ENCODE assay signal across 8 cellular contexts in the genomic region with DNA sequence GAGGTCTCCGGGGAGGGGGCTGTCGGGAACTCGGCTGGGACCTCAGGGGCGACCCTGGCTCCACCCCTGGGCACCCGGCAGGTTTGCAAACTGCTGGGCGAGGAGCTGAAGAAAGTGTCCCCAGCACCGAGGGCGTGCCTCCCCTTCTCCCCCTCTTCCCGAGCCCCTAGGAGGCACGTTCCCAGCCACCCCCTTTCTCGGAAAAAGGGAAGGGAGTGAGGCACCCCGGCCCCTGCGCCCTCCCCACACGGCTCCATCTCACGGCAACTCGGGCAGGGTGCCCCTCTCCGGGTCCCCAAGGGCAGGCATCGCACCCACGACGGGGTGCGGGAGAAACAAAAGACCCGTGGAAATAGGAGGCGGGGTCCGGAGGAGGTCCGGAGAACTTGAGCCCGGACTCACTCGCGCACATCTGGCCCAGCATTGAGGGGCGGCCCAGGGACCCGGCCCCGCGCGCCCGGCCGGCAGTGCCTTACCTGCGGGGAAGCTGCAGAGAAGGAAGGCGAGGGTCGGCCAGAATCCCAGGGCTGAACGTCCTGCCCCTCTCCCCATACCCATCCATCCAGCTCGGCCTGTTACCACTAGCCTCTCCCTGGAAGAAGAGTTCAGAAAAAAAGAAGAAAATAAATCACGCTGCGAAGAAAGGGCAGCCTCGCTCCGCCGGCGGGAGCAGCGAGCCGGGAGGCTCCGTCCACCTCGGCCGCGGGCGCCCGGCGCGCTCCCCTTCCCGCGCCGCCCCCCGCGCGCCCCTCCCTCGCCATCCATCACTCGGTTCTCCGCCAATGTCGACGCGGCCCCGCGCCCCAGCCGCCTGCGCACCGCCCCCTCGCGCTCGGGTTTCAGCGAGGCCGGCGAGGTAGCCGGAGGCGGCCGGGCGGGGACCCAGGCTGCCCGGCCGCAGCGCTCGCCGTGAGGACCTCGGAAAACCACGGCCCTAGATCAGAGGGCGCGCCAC. TPM values are rescaled to one million over a fixed set of nuclear protein-coding genes. Genes with fewer than 3 reads are reported as not detected.
DNase-seq lines count a peak whose midpoint lies in the region; ATAC-seq and TF ChIP-seq lines count a peak whose summit lies in the region.

No MANE protein-coding gene starts in this region.

- peaks cover 15 to 24% (median 23%) of the 10 kb centered on the region in 3 donors for H3K4me1 Mint-ChIP-seq in CD8-positive, alpha-beta memory T cell
- H3K4me1 Mint-ChIP-seq in activated naive CD8-positive, alpha-beta T cell treated with anti-CD3 and anti-CD28 coated beads, Interleukin-2, amount 10 ng/mL, durations not matched to agents 7 days and 5 days: peaks cover 9% of the 10 kb centered on the region
- H3K4me1 Mint-ChIP-seq in osteocyte (ENCODE audit: unreplicated experiment): peaks cover 38% of the 10 kb centered on the region

- peak overlapping the region; percentile 53 to 87 (median 76) for H3K4me3 Mint-ChIP-seq in CD8-positive, alpha-beta memory T cell
- H3K4me3 Mint-ChIP-seq in activated naive CD8-positive, alpha-beta T cell treated with anti-CD3 and anti-CD28 coated beads, Interleukin-2, amount 10 ng/mL, durations not matched to agents 7 days and 5 days: peak overlapping the region; percentile 90
- H3K4me3 Mint-ChIP-seq in osteocyte (ENCODE audit: unreplicated experiment): peak overlapping the region; percentile 87

- H3K9me3 ChIP-seq in CD8-positive, alpha-beta memory T cell (ENCODE audit: low read length): no peaks in the 10 kb centered on the region
- no peaks in the 10 kb centered on the region for H3K9me3 ChIP-seq in heart right ventricle

- 0% methylated on average over 57 to 92 of the region's 92 CpGs for WGBS in heart right ventricle, 2 donors

- H3K27me3 Mint-ChIP-seq in CD8-positive, alpha-beta memory T cell: peaks cover 38 to 68% of the 10 kb centered on the region in 2 donors
- peaks cover 60% of the 10 kb centered on the region for H3K27me3 Mint-ChIP-seq in activated naive CD8-positive, alpha-beta T cell treated with anti-CD3 and anti-CD28 coated beads, Interleukin-2, amount 10 ng/mL, durations not matched to agents 7 days and 5 days
- peaks cover 27% of the 10 kb centered on the region for H3K27me3 Mint-ChIP-seq in osteocyte (ENCODE audit: unreplicated experiment)

- no peak for DNase-seq in CD8-positive, alpha-beta memory T cell
- DNase-seq in LHCN-M2 (ENCODE audit: low read depth) (peak; percentile 29), heart right ventricle (peak; percentile 83 to 88), osteocyte (ENCODE audit: extremely low spot score, unreplicated experiment) (peak; percentile 93), NCI-H774 (lab: John Stamatoyannopoulos, UW) (no peak), SHP77 treated with DMSO at 0.1 percent for 48 hours (lab: John Stamatoyannopoulos, UW) (no peak)
- no peak for DNase-seq in activated naive CD8-positive, alpha-beta T cell treated with anti-CD3 and anti-CD28 coated beads, Interleukin-2, amount 10 ng/mL, durations not matched to agents 7 days and 5 days

- peak in 5 of 9 donors; percentile 7 to 37 (median 12) for TF ChIP-seq CTCF in heart right ventricle (IDR thresholded peaks at IDR 0.05)
- TF ChIP-seq CTCF in osteocyte (IDR thresholded peaks at IDR 0.05): no peak

- H3K27me3 ChIP-seq in CD8-positive, alpha-beta memory T cell (ENCODE audit: insufficient read depth, low read length, poor library complexity, severe bottlenecking): peaks cover 19% of the 10 kb centered on the region
- peaks cover 0 to 55% (median 9%) of the 10 kb centered on the region in 7 donors for H3K27me3 ChIP-seq in heart right ventricle

- POLR2A ChIA-PET in CD8-positive, alpha-beta memory T cell (lab: Charles Lee): no interaction called here
- POLR2A ChIA-PET in activated naive CD8-positive, alpha-beta T cell treated with anti-CD3 and anti-CD28 coated beads, Interleukin-2, amount 10 ng/mL, durations not matched to agents 7 days and 5 days (lab: Charles Lee): interaction anchor here (0.6 kb wide), 1 partner anchor 217 kb away, joined by 3 read pairs; no protein-coding TSS in a partner anchor

- CTCF ChIA-PET in CD8-positive, alpha-beta memory T cell (lab: Charles Lee): interaction anchor here (1.5 to 2.2 kb wide), 3 partner anchors 15 to 42 kb away, joined by 3 to 7 read pairs (median 5); partner anchors contain the start of gene RGMA

- H3K36me3 Mint-ChIP-seq in CD8-positive, alpha-beta memory T cell: no peaks in the 10 kb centered on the region
- no peaks in the 10 kb centered on the region for H3K36me3 Mint-ChIP-seq in activated naive CD8-positive, alpha-beta T cell treated with anti-CD3 and anti-CD28 coated beads, Interleukin-2, amount 10 ng/mL, durations not matched to agents 7 days and 5 days
- no peaks in the 10 kb centered on the region for H3K36me3 Mint-ChIP-seq in osteocyte (ENCODE audit: unreplicated experiment)

- no peak overlapping the region for H3K27ac ChIP-seq in CD8-positive, alpha-beta memory T cell (ENCODE audit: low read depth, low read length)
- peak overlapping the region; percentile 58 to 89 (median 82) for H3K27ac ChIP-seq in heart right ventricle

- H3K9me3 Mint-ChIP-seq in CD8-positive, alpha-beta memory T cell: no peaks in the 10 kb centered on the region
- no peaks in the 10 kb centered on the region for H3K9me3 Mint-ChIP-seq in activated naive CD8-positive, alpha-beta T cell treated with anti-CD3 and anti-CD28 coated beads, Interleukin-2, amount 10 ng/mL, durations not matched to agents 7 days and 5 days
- no peaks in the 10 kb centered on the region for H3K9me3 Mint-ChIP-seq in osteocyte (ENCODE audit: unreplicated experiment)

- H3K4me1 ChIP-seq in CD8-positive, alpha-beta memory T cell (ENCODE audit: insufficient read depth, low read length): peaks cover 8% of the 10 kb centered on the region
- H3K4me1 ChIP-seq in heart right ventricle: peaks cover 0 to 54% (median 19%) of the 10 kb centered on the region in 9 donors

- intact Hi-C loops in heart right ventricle (cut with DNase I): loop anchor here in 1 of 10 donors (10.0 kb wide), 1 partner anchor 912 kb away; no protein-coding TSS in a partner anchor

- ATAC-seq in activated naive CD8-positive, alpha-beta T cell treated with anti-CD3 and anti-CD28 coated beads, Interleukin-2, amount 10 ng/mL, durations not matched to agents 7 days and 5 days (ENCODE audit: low read depth): peak; percentile 59
- ATAC-seq in heart right ventricle (peak; percentile 79 to 94 (median 93)), HG03159 (IDR thresholded peaks at IDR 0.05; ENCODE audit: unreplicated experiment) (no peak)

- no peaks in the 10 kb centered on the region for H3K36me3 ChIP-seq in CD8-positive, alpha-beta memory T cell (ENCODE audit: insufficient read depth, low read length)
- no peaks in the 10 kb centered on the region for H3K36me3 ChIP-seq in heart right ventricle

- peak overlapping the region in 3 of 8 donors; percentile 9 to 91 (median 48) for H3K27ac Mint-ChIP-seq in CD8-positive, alpha-beta memory T cell
- no peak overlapping the region for H3K27ac Mint-ChIP-seq in activated naive CD8-positive, alpha-beta T cell treated with anti-CD3 and anti-CD28 coated beads, Interleukin-2, amount 10 ng/mL, durations not matched to agents 7 days and 5 days
- H3K27ac Mint-ChIP-seq in osteocyte (ENCODE audit: unreplicated experiment): peak overlapping the region; percentile 68

- H3K4me3 ChIP-seq in CD8-positive, alpha-beta memory T cell (ENCODE audit: low read length): no peak overlapping the region
- peak overlapping the region; percentile 55 to 84 (median 72) for H3K4me3 ChIP-seq in heart right ventricle

RNA-seq across cellular contexts. Expression of gene RGMA, which starts 16.3 kb away (rescaled TPM):
- total RNA-seq in CD8-positive, alpha-beta memory T cell: under 1 TPM; 0.20 TPM
- not detected for polyA plus RNA-seq in CD8-positive, alpha-beta memory T cell
- total RNA-seq in LHCN-M2 (2014; rRNA removed) (1.7 TPM in 1 of 2 replicates, not detected in the other), heart right ventricle (10 to 100 TPM in 5 of 10 donors, 1 to 10 TPM in 5; 4.9 to 33.8 (median 10.9) TPM), osteocyte (12.4 and 13.7 TPM in 2 replicates)
- 0.02 TPM for polyA plus RNA-seq in LHCN-M2 (2012)
- under 1 TPM in 1 of 2 experiments, not detected in 1; 0.30 TPM for total RNA-seq in activated naive CD8-positive, alpha-beta T cell treated with anti-CD3 and anti-CD28 coated beads, Interleukin-2, amount 10 ng/mL, durations not matched to agents 7 days and 5 days
- 10 to 100 TPM in 1 of 2 donors, 1 to 10 TPM in 1; 7.3 to 11.9 TPM for polyA plus RNA-seq in heart right ventricle

Comparison
In these comparisons a context has a peak if more than half of its experiments do, and no peak if none do; other contexts are left out.
1. DNase-seq: peak in LHCN-M2 (single experiment), heart right ventricle (2 of 2) and osteocyte (single experiment); none in CD8-positive, alpha-beta memory T cell (0 of 5), activated naive CD8-positive, alpha-beta T cell treated with anti-CD3 and anti-CD28 coated beads, Interleukin-2, amount 10 ng/mL, durations not matched to agents 7 days and 5 days (single experiment), NCI-H774 (single experiment) and SHP77 treated with DMSO at 0.1 percent for 48 hours (single experiment).
2. Peak in every context shown above with its lines, with median percentiles within 50 percentile points of each other: H3K4me3 Mint-ChIP-seq.